In the genomic region with DNA sequence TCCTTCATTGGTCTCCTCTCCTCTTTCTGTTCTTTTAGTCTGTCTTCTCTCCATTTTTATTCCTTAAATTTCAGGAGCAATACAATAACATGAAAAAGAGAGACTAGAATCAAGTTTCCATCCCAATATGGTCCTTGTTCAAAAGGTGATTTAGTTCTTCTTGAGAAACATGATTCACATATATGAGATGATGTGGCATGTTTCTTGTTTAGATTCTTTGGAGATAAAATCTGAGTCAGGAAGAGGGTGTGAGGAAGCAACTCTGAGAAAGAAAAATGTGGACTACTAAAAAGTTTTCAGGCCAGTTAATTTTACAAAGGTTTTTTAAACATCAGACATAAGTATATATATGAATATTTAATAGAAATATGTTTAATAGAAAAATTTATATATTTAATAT, we compare ENCODE assay signal across 30 cellular contexts.
"Had no signal": no experiment of that assay in that cellular context is flagged by ENCODE, and none has a peak within 500 bp of the region (broad histone marks: within the 10 kb centered on the region; RNA-seq: fewer than 3 reads in every experiment).

No MANE protein-coding gene starts in this region.

- H3K4me1 Mint-ChIP-seq: activated CD4-positive, alpha-beta memory T cell treated with anti-CD3 and anti-CD28 coated beads, Interleukin-2, amount 10 ng/mL, durations not matched to agents 7 days and 5 days; activated CD4-positive, alpha-beta T cell treated with anti-CD3 and anti-CD28 coated beads, Interleukin-2, amount 10 ng/mL, durations not matched to agents 7 days and 5 days; activated naive CD4-positive, alpha-beta T cell treated with anti-CD3 and anti-CD28 coated beads, Interleukin-2, amount 10 ng/mL, durations not matched to agents 7 days and 5 days; activated naive CD8-positive, alpha-beta T cell treated with anti-CD3 and anti-CD28 coated beads, Interleukin-2, amount 10 ng/mL, durations not matched to agents 7 days and 5 days; nephron progenitor cell; T-helper 17 cell had no signal

- DNase-seq: activated CD4-positive, alpha-beta memory T cell treated with anti-CD3 and anti-CD28 coated beads, Interleukin-2, amount 10 ng/mL, durations not matched to agents 7 days and 5 days; activated CD4-positive, alpha-beta T cell treated with anti-CD3 and anti-CD28 coated beads for 1 hour; activated CD4-positive, alpha-beta T cell treated with anti-CD3 and anti-CD28 coated beads, Interleukin-2, amount 10 ng/mL, durations not matched to agents 7 days and 5 days; activated CD8-positive, alpha-beta memory T cell treated with anti-CD3 and anti-CD28 coated beads, Interleukin-2, amount 50 U/mL, for 48 hours; activated gamma-delta T cell; activated naive CD4-positive, alpha-beta T cell treated with anti-CD3 and anti-CD28 coated beads, Interleukin-2, amount 10 ng/mL, durations not matched to agents 7 days and 5 days; activated naive CD8-positive, alpha-beta T cell treated with anti-CD3 and anti-CD28 coated beads, Interleukin-2, amount 10 ng/mL, durations not matched to agents 7 days and 5 days; activated T-cell treated with anti-CD3 and anti-CD28 coated beads, Interleukin-2, amount 50 U/mL, for 24 hours; amygdala; cerebellar nuclear complex; dorsolateral prefrontal cortex; effector memory CD4-positive, alpha-beta T cell; left lung; nephron progenitor cell; ovary; retina; SK-N-SH; stimulated activated CD4-positive, alpha-beta T cell treated with anti-CD3 and anti-CD28 coated beads, Interleukin-15, amount 100 ng/mL, for 24 hours; stimulated activated CD4-positive, alpha-beta T cell treated with anti-CD3 and anti-CD28 coated beads, Interleukin-2, amount 100 ng/mL, for 24 hours; stimulated activated naive CD4-positive, alpha-beta T cell; T-helper 17 cell; T1000; tibial artery; upper lobe of right lung had no signal

- H3K9ac ChIP-seq: SK-N-SH had no signal

- H3K27me3 Mint-ChIP-seq: activated CD4-positive, alpha-beta memory T cell treated with anti-CD3 and anti-CD28 coated beads, Interleukin-2, amount 10 ng/mL, durations not matched to agents 7 days and 5 days; activated CD4-positive, alpha-beta T cell treated with anti-CD3 and anti-CD28 coated beads, Interleukin-2, amount 10 ng/mL, durations not matched to agents 7 days and 5 days; activated naive CD4-positive, alpha-beta T cell treated with anti-CD3 and anti-CD28 coated beads, Interleukin-2, amount 10 ng/mL, durations not matched to agents 7 days and 5 days; activated naive CD8-positive, alpha-beta T cell treated with anti-CD3 and anti-CD28 coated beads, Interleukin-2, amount 10 ng/mL, durations not matched to agents 7 days and 5 days; activated T-cell treated with anti-CD3 and anti-CD28 coated beads, Interleukin-2, amount 50 U/mL, for 24 hours; T-helper 17 cell had no signal

- H3K9me3 ChIP-seq: left lung, neutrophil, ovary, prostate gland, SK-N-SH, suprapubic skin, tibial artery, upper lobe of right lung had no signal

- H3K36me3 ChIP-seq: left lung, neutrophil, ovary, prostate gland, suprapubic skin, tibial artery, upper lobe of right lung had no signal

- H3K4me3 Mint-ChIP-seq: activated CD4-positive, alpha-beta memory T cell treated with anti-CD3 and anti-CD28 coated beads, Interleukin-2, amount 10 ng/mL, durations not matched to agents 7 days and 5 days; activated CD4-positive, alpha-beta T cell treated with anti-CD3 and anti-CD28 coated beads, Interleukin-2, amount 10 ng/mL, durations not matched to agents 7 days and 5 days; activated naive CD4-positive, alpha-beta T cell treated with anti-CD3 and anti-CD28 coated beads, Interleukin-2, amount 10 ng/mL, durations not matched to agents 7 days and 5 days; activated naive CD8-positive, alpha-beta T cell treated with anti-CD3 and anti-CD28 coated beads, Interleukin-2, amount 10 ng/mL, durations not matched to agents 7 days and 5 days; activated T-cell treated with anti-CD3 and anti-CD28 coated beads, Interleukin-2, amount 50 U/mL, for 24 hours; nephron progenitor cell; T-helper 17 cell had no signal

- H3K9me3 Mint-ChIP-seq: activated naive CD4-positive, alpha-beta T cell treated with anti-CD3 and anti-CD28 coated beads, Interleukin-2, amount 10 ng/mL, durations not matched to agents 7 days and 5 days; nephron progenitor cell had no signal

- H3K27me3 ChIP-seq: dorsolateral prefrontal cortex, left lung, neutrophil, ovary, suprapubic skin, tibial artery, upper lobe of right lung had no signal

- ATAC-seq: esophagus mucosa, left lung, T-helper 17 cell, upper lobe of right lung had no signal

- H3K4me2 ChIP-seq: SK-N-SH had no signal

- H3K4me1 ChIP-seq: left lung, prostate gland, suprapubic skin, tibial artery, upper lobe of right lung had no signal

- H3K36me3 Mint-ChIP-seq: activated naive CD4-positive, alpha-beta T cell treated with anti-CD3 and anti-CD28 coated beads, Interleukin-2, amount 10 ng/mL, durations not matched to agents 7 days and 5 days; activated naive CD8-positive, alpha-beta T cell treated with anti-CD3 and anti-CD28 coated beads, Interleukin-2, amount 10 ng/mL, durations not matched to agents 7 days and 5 days had no signal

- H3K4me3 ChIP-seq: coronary artery, dorsolateral prefrontal cortex, left lung, lung, ovary, prostate gland, suprapubic skin, tibial artery, upper lobe of right lung had no signal

- H3K27ac Mint-ChIP-seq: activated CD4-positive, alpha-beta memory T cell treated with anti-CD3 and anti-CD28 coated beads, Interleukin-2, amount 10 ng/mL, durations not matched to agents 7 days and 5 days; activated CD4-positive, alpha-beta T cell treated with anti-CD3 and anti-CD28 coated beads, Interleukin-2, amount 10 ng/mL, durations not matched to agents 7 days and 5 days; activated naive CD4-positive, alpha-beta T cell treated with anti-CD3 and anti-CD28 coated beads, Interleukin-2, amount 10 ng/mL, durations not matched to agents 7 days and 5 days; activated naive CD8-positive, alpha-beta T cell treated with anti-CD3 and anti-CD28 coated beads, Interleukin-2, amount 10 ng/mL, durations not matched to agents 7 days and 5 days; activated T-cell treated with anti-CD3 and anti-CD28 coated beads, Interleukin-2, amount 50 U/mL, for 24 hours; nephron progenitor cell; T-helper 17 cell had no signal

- H3K27ac ChIP-seq: coronary artery, dorsolateral prefrontal cortex, left lung, neutrophil, ovary, prostate gland, suprapubic skin, tibial artery, upper lobe of right lung had no signal
